Comparison of ENCODE assay signal across 8 cellular contexts in the genomic region with DNA sequence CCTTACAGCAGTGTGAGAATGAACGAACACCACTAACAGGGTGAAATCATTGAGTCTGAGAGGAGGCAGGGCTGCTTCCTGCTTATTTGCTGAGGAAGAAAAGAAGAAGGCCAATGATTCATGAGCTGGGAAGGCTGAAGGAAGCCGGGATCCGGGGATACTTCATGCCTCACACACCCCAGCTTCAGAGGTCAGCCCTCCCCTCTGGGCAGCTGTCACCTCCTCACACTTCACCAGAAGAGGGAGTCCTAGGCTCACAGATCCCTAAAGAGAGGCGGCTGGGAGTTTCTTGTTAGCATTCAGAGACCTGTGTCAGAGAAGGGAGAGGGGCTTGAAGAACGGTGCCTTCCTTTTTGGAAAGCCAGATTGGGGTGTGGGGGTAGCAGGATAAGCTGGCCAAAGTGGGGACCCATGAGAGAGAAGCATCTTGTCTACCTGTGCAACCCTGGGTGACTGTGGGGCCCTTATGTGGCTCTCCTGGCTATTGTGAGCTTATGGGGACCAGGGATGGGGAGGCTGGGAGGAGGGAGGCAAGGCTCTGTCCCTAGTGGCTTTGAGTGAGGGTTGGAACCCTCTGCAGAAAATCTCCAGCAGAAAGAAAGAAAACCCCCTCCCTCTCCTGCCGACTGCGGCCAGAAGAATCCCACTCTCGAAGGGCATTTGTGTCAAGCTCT.
DNase-seq lines count a peak whose midpoint lies in the region; ATAC-seq and TF ChIP-seq lines count a peak whose summit lies in the region.

No MANE protein-coding gene starts in this region.

- ATAC-seq in HG02852 (IDR thresholded peaks at IDR 0.05; ENCODE audit: unreplicated experiment) = peak; percentile 47
- peak; percentile 61 to 67 for ATAC-seq in natural killer cell treated with Interleukin-12 subunit alpha and Interleukin-12 subunit beta and Interleukin-15 and Interleukin-18, amount 100 ng/mL, for 72 hours
- ATAC-seq in HG03521 (IDR thresholded peaks at IDR 0.05; ENCODE audit: unreplicated experiment) = no peak

- H3K9me3 ChIP-seq in esophagus squamous epithelium = no peaks in the 10 kb centered on the region

- CTCF ChIA-PET in activated CD4-positive, alpha-beta memory T cell treated with anti-CD3 and anti-CD28 coated beads for 36 hours (lab: Charles Lee) = interaction anchor here (0.5 to 5.5 kb wide), 31 partner anchors 10 to 954 kb away, joined by 3 to 74 read pairs (median 4); no protein-coding TSS in a partner anchor

- H3K36me3 Mint-ChIP-seq in activated CD4-positive, alpha-beta memory T cell treated with anti-CD3 and anti-CD28 coated beads for 36 hours = no peaks in the 10 kb centered on the region
- no peaks in the 10 kb centered on the region for H3K36me3 Mint-ChIP-seq in natural killer cell treated with Interleukin-12 subunit alpha and Interleukin-12 subunit beta and Interleukin-15 and Interleukin-18, amount 100 ng/mL, for 72 hours
- no peaks in the 10 kb centered on the region for H3K36me3 Mint-ChIP-seq in type B pancreatic cell

- peaks cover 41% of the 10 kb centered on the region for H3K4me1 Mint-ChIP-seq in activated CD4-positive, alpha-beta memory T cell treated with anti-CD3 and anti-CD28 coated beads for 36 hours (ENCODE audit: low read depth)
- peaks cover 27 to 32% of the 10 kb centered on the region in 2 donors for H3K4me1 Mint-ChIP-seq in natural killer cell treated with Interleukin-12 subunit alpha and Interleukin-12 subunit beta and Interleukin-15 and Interleukin-18, amount 100 ng/mL, for 72 hours (ENCODE audit: low read depth in 2 of 2)
- peaks cover 33% of the 10 kb centered on the region for H3K4me1 Mint-ChIP-seq in type B pancreatic cell (ENCODE audit: unreplicated experiment)

- no peak for TF ChIP-seq POLR2A in esophagus squamous epithelium (IDR thresholded peaks at IDR 0.05)

- WGBS in esophagus squamous epithelium, 2 donors = 39 to 42% methylated on average over 8 of the region's 8 CpGs

- no peak overlapping the region for H3K4me3 ChIP-seq in esophagus squamous epithelium

- TF ChIP-seq CTCF in esophagus squamous epithelium (IDR thresholded peaks at IDR 0.05) (peak; percentile 32 to 74 (median 57)), type B pancreatic cell (conservative IDR thresholded peaks at IDR 0.05) (peak; percentile 87)

- no peak overlapping the region for H3K27ac Mint-ChIP-seq in activated CD4-positive, alpha-beta memory T cell treated with anti-CD3 and anti-CD28 coated beads for 36 hours
- peak overlapping the region in 1 of 2 donors; percentile 23 for H3K27ac Mint-ChIP-seq in natural killer cell treated with Interleukin-12 subunit alpha and Interleukin-12 subunit beta and Interleukin-15 and Interleukin-18, amount 100 ng/mL, for 72 hours
- no peak overlapping the region for H3K27ac Mint-ChIP-seq in type B pancreatic cell

- H3K36me3 ChIP-seq in esophagus squamous epithelium = no peaks in the 10 kb centered on the region

- POLR2A ChIA-PET in activated CD4-positive, alpha-beta memory T cell treated with anti-CD3 and anti-CD28 coated beads for 36 hours (lab: Charles Lee) = no interaction called here

- peaks cover 6% of the 10 kb centered on the region for H3K9me3 Mint-ChIP-seq in activated CD4-positive, alpha-beta memory T cell treated with anti-CD3 and anti-CD28 coated beads for 36 hours
- no peaks in the 10 kb centered on the region for H3K9me3 Mint-ChIP-seq in natural killer cell treated with Interleukin-12 subunit alpha and Interleukin-12 subunit beta and Interleukin-15 and Interleukin-18, amount 100 ng/mL, for 72 hours
- no peaks in the 10 kb centered on the region for H3K9me3 Mint-ChIP-seq in type B pancreatic cell

- intact Hi-C loops in activated CD4-positive, alpha-beta memory T cell treated with anti-CD3 and anti-CD28 coated beads for 36 hours (cut with micrococcal nuclease) = loop anchor here (1.0 to 10.0 kb wide), 5 partner anchors 63 to 934 kb away; partner anchors contain the start of gene AXIN2
- intact Hi-C loops in esophagus squamous epithelium (cut with DNase I) = no loop called here

- peaks cover 0 to 24% (median 0%) of the 10 kb centered on the region in 4 donors for H3K27me3 ChIP-seq in esophagus squamous epithelium

- peaks cover 0 to 13% (median 0%) of the 10 kb centered on the region in 3 donors for H3K4me1 ChIP-seq in esophagus squamous epithelium

- DNase-seq in ELR (ENCODE audit: low read depth) = peak; percentile 96
- peak; percentile 9 for DNase-seq in NCI-H524 treated with DMSO at 0.1 percent for 48 hours (lab: John Stamatoyannopoulos, UW)
- DNase-seq in activated CD4-positive, alpha-beta memory T cell treated with anti-CD3 and anti-CD28 coated beads for 36 hours = peak; percentile 72
- no peak for DNase-seq in esophagus squamous epithelium (lab: John Stamatoyannopoulos, UW)
- no peak for DNase-seq in natural killer cell treated with Interleukin-12 subunit alpha and Interleukin-12 subunit beta and Interleukin-15 and Interleukin-18, amount 100 ng/mL, for 72 hours (ENCODE audit: low spot score)
- no peak for DNase-seq in type B pancreatic cell (ENCODE audit: extremely low spot score, unreplicated experiment)

- no peak overlapping the region for H3K27ac ChIP-seq in esophagus squamous epithelium

- no peak overlapping the region for H3K4me3 Mint-ChIP-seq in activated CD4-positive, alpha-beta memory T cell treated with anti-CD3 and anti-CD28 coated beads for 36 hours
- H3K4me3 Mint-ChIP-seq in natural killer cell treated with Interleukin-12 subunit alpha and Interleukin-12 subunit beta and Interleukin-15 and Interleukin-18, amount 100 ng/mL, for 72 hours = no peak overlapping the region
- H3K4me3 Mint-ChIP-seq in type B pancreatic cell = no peak overlapping the region

- H3K27me3 Mint-ChIP-seq in activated CD4-positive, alpha-beta memory T cell treated with anti-CD3 and anti-CD28 coated beads for 36 hours = peaks cover 12% of the 10 kb centered on the region
- peaks cover 5 to 7% of the 10 kb centered on the region in 2 donors for H3K27me3 Mint-ChIP-seq in natural killer cell treated with Interleukin-12 subunit alpha and Interleukin-12 subunit beta and Interleukin-15 and Interleukin-18, amount 100 ng/mL, for 72 hours
- H3K27me3 Mint-ChIP-seq in type B pancreatic cell = no peaks in the 10 kb centered on the region

Comparison
In these comparisons a context has a peak if more than half of its experiments do, and no peak if none do; other contexts are left out.
1. DNase-seq: peak in ELR (single experiment), NCI-H524 treated with DMSO at 0.1 percent for 48 hours (single experiment) and activated CD4-positive, alpha-beta memory T cell treated with anti-CD3 and anti-CD28 coated beads for 36 hours (single experiment); none in esophagus squamous epithelium (single experiment), natural killer cell treated with Interleukin-12 subunit alpha and Interleukin-12 subunit beta and Interleukin-15 and Interleukin-18, amount 100 ng/mL, for 72 hours (single experiment) and type B pancreatic cell (single experiment).